ENCODE assay signal across 8 cellular contexts in genomic region chr14:93219103-93219726, GRCh38. TPM values are rescaled to one million over a fixed set of nuclear protein-coding genes. Genes with fewer than 3 reads are reported as not detected.
A peak's percentile ranks its signal among the peaks of the same experiment; 100 is the strongest.
DNase-seq lines count a peak whose midpoint lies in the region; ATAC-seq and TF ChIP-seq lines count a peak whose summit lies in the region.

No MANE protein-coding gene starts in this region.

- no TSS peak for BruUV-seq in MCF 10A (replicated peaks; lab: Mats Ljungman, UMichigan)

- no peak for TF ChIP-seq POLR2A in breast epithelium (IDR thresholded peaks at IDR 0.05)

- DNase-seq in MCF 10A (ENCODE audit: unreplicated experiment) (peak; percentile 67), breast epithelium (ENCODE audit: low spot score in 2 of 2) (no peak), NCI-H526 (lab: John Stamatoyannopoulos, UW) (peak; percentile 37 to 60), glutamatergic neuron (no peak)
- DNase-seq in activated T-cell treated with anti-CD3 and anti-CD28 coated beads, Interleukin-2, amount 50 U/mL, for 1 hour, result peak; percentile 33
- DNase-seq in stimulated activated CD4-positive, alpha-beta T cell treated with anti-CD3 and anti-CD28 coated beads, Interleukin-15, amount 100 ng/mL, for 24 hours, result peak; percentile 37
- no peak for DNase-seq in activated T-helper 2 cell treated with anti-CD3 and anti-CD28 coated beads, Interferon-gamma antibody, Interleukin-2, Interleukin-4, amounts not matched to agents 10 μg/mL and 5 μg/mL and 100 μg/mL, durations not matched to agents 14 hours and 24 hours and 36 hours (ENCODE audit: low spot score)

- intact Hi-C loops in MCF 10A (cut with micrococcal nuclease), result loop anchor here (5.0 kb wide), 1 partner anchor 337 kb away; no protein-coding TSS in a partner anchor
- intact Hi-C loops in breast epithelium (cut with DNase I; ENCODE audit: low total_unique reads), result no loop called here
- intact Hi-C loops in activated T-helper 2 cell treated with anti-CD3 and anti-CD28 coated beads, Interferon-gamma antibody, Interleukin-2, Interleukin-4, amounts not matched to agents 10 μg/mL and 5 μg/mL and 100 μg/mL, durations not matched to agents 14 hours and 24 hours and 36 hours (cut with micrococcal nuclease), result loop anchor here (1.0 to 5.0 kb wide), 2 partner anchors 42 to 106 kb away; no protein-coding TSS in a partner anchor

- no peak overlapping the region for H3K27ac ChIP-seq in breast epithelium

- H3K4me3 ChIP-seq in breast epithelium, result no peak overlapping the region

- H3K36me3 Mint-ChIP-seq in MCF 10A (ENCODE audit: insufficient read depth, unreplicated experiment), result peaks cover 86% of the 10 kb centered on the region
- peaks cover 7% of the 10 kb centered on the region for H3K36me3 Mint-ChIP-seq in glutamatergic neuron (ENCODE audit: unreplicated experiment)
- peaks cover 61% of the 10 kb centered on the region for H3K36me3 Mint-ChIP-seq in activated T-helper 2 cell treated with anti-CD3 and anti-CD28 coated beads, Interferon-gamma antibody, Interleukin-2, Interleukin-4, amounts not matched to agents 10 μg/mL and 5 μg/mL and 100 μg/mL, durations not matched to agents 14 hours and 24 hours and 36 hours (ENCODE audit: low read depth)

- H3K27ac Mint-ChIP-seq in MCF 10A (ENCODE audit: low read depth, unreplicated experiment) (no peak overlapping the region), glutamatergic neuron (ENCODE audit: unreplicated experiment) (no peak overlapping the region)
- no peak overlapping the region for H3K27ac Mint-ChIP-seq in activated T-helper 2 cell treated with anti-CD3 and anti-CD28 coated beads, Interferon-gamma antibody, Interleukin-2, Interleukin-4, amounts not matched to agents 10 μg/mL and 5 μg/mL and 100 μg/mL, durations not matched to agents 14 hours and 24 hours and 36 hours

- H3K27me3 Mint-ChIP-seq in MCF 10A (ENCODE audit: insufficient read depth, unreplicated experiment) (no peaks in the 10 kb centered on the region), glutamatergic neuron (ENCODE audit: unreplicated experiment) (peaks cover 2% of the 10 kb centered on the region)
- no peaks in the 10 kb centered on the region for H3K27me3 Mint-ChIP-seq in activated T-helper 2 cell treated with anti-CD3 and anti-CD28 coated beads, Interferon-gamma antibody, Interleukin-2, Interleukin-4, amounts not matched to agents 10 μg/mL and 5 μg/mL and 100 μg/mL, durations not matched to agents 14 hours and 24 hours and 36 hours (ENCODE audit: low read depth)

- H3K4me1 Mint-ChIP-seq in MCF 10A (ENCODE audit: insufficient read depth, unreplicated experiment) (no peaks in the 10 kb centered on the region), glutamatergic neuron (ENCODE audit: low read depth, unreplicated experiment) (no peaks in the 10 kb centered on the region)
- no peaks in the 10 kb centered on the region for H3K4me1 Mint-ChIP-seq in activated T-helper 2 cell treated with anti-CD3 and anti-CD28 coated beads, Interferon-gamma antibody, Interleukin-2, Interleukin-4, amounts not matched to agents 10 μg/mL and 5 μg/mL and 100 μg/mL, durations not matched to agents 14 hours and 24 hours and 36 hours (ENCODE audit: low read depth)

- H3K9me3 ChIP-seq in breast epithelium, result no peaks in the 10 kb centered on the region

- POLR2A ChIA-PET in MCF 10A (lab: Yijun Ruan, JAX), result interaction anchor here (0.6 to 0.8 kb wide), 3 partner anchors 12 to 305 kb away, joined by 3 to 6 read pairs (median 4); partner anchors contain the start of genes GON7 and UBR7

- H3K9me3 Mint-ChIP-seq in MCF 10A (ENCODE audit: unreplicated experiment), result no peaks in the 10 kb centered on the region
- H3K9me3 Mint-ChIP-seq in glutamatergic neuron (ENCODE audit: unreplicated experiment), result no peaks in the 10 kb centered on the region
- no peaks in the 10 kb centered on the region for H3K9me3 Mint-ChIP-seq in activated T-helper 2 cell treated with anti-CD3 and anti-CD28 coated beads, Interferon-gamma antibody, Interleukin-2, Interleukin-4, amounts not matched to agents 10 μg/mL and 5 μg/mL and 100 μg/mL, durations not matched to agents 14 hours and 24 hours and 36 hours

- H3K4me3 Mint-ChIP-seq in MCF 10A (ENCODE audit: unreplicated experiment) (no peak overlapping the region), glutamatergic neuron (ENCODE audit: unreplicated experiment) (no peak overlapping the region)
- no peak overlapping the region for H3K4me3 Mint-ChIP-seq in activated T-helper 2 cell treated with anti-CD3 and anti-CD28 coated beads, Interferon-gamma antibody, Interleukin-2, Interleukin-4, amounts not matched to agents 10 μg/mL and 5 μg/mL and 100 μg/mL, durations not matched to agents 14 hours and 24 hours and 36 hours (ENCODE audit: low read depth)

- no peaks in the 10 kb centered on the region for H3K4me1 ChIP-seq in breast epithelium

- CTCF ChIA-PET in MCF 10A (lab: Yijun Ruan, JAX), result interaction anchor here (0.6 to 2.1 kb wide), 10 partner anchors 11 to 1332 kb away, joined by 3 to 6 read pairs (median 4); no protein-coding TSS in a partner anchor

- ATAC-seq in HG03039 (IDR thresholded peaks at IDR 0.05; ENCODE audit: unreplicated experiment), result peak; percentile 68

- TF ChIP-seq CTCF in MCF 10A (IDR thresholded peaks at IDR 0.05; ENCODE audit: unreplicated experiment) (peak; percentile 78), breast epithelium (IDR thresholded peaks at IDR 0.05) (peak in 1 of 3 donors; percentile 26), glutamatergic neuron (IDR thresholded peaks at IDR 0.05; ENCODE audit: partially characterized antibody, unreplicated experiment) (peak; percentile 32)

- no peaks in the 10 kb centered on the region for H3K36me3 ChIP-seq in breast epithelium

- no peaks in the 10 kb centered on the region for H3K27me3 ChIP-seq in breast epithelium

RNA-seq across cellular contexts. Expression of gene UBR7, which starts 12.2 kb away (rescaled TPM):
- total RNA-seq in MCF 10A (2022) (12.7 and 13.0 TPM in 2 replicates), breast epithelium (10 to 100 TPM; 21.0 to 34.7 (median 31.0) TPM), glutamatergic neuron (ENCODE audit: unreplicated experiment) (17.4 TPM)
- 30.9 and 32.9 TPM in 2 replicates for total RNA-seq in activated T-helper 2 cell treated with anti-CD3 and anti-CD28 coated beads, Interferon-gamma antibody, Interleukin-2, Interleukin-4, amounts not matched to agents 10 μg/mL and 5 μg/mL and 100 μg/mL, durations not matched to agents 14 hours and 24 hours and 36 hours

RNA-seq across cellular contexts. Expression of gene GON7, which starts 12.3 kb away (rescaled TPM):
- 9.9 and 12.3 TPM in 2 replicates for total RNA-seq in MCF 10A (2022)
- 10 to 100 TPM in 2 of 3 donors, 1 to 10 TPM in 1; 8.5 to 12.1 (median 11.1) TPM for total RNA-seq in breast epithelium
- 6.5 TPM for total RNA-seq in glutamatergic neuron (ENCODE audit: unreplicated experiment)
- 13.4 and 15.2 TPM in 2 replicates for total RNA-seq in activated T-helper 2 cell treated with anti-CD3 and anti-CD28 coated beads, Interferon-gamma antibody, Interleukin-2, Interleukin-4, amounts not matched to agents 10 μg/mL and 5 μg/mL and 100 μg/mL, durations not matched to agents 14 hours and 24 hours and 36 hours

RNA-seq across cellular contexts. Expression of gene LYSET, which starts 34.1 kb away (rescaled TPM):
- total RNA-seq in MCF 10A (2022) (14.3 and 15.4 TPM in 2 replicates), breast epithelium (10 to 100 TPM; 10.8 to 14.9 (median 11.4) TPM), glutamatergic neuron (ENCODE audit: unreplicated experiment) (15.9 TPM)
- 12.2 and 13.4 TPM in 2 replicates for total RNA-seq in activated T-helper 2 cell treated with anti-CD3 and anti-CD28 coated beads, Interferon-gamma antibody, Interleukin-2, Interleukin-4, amounts not matched to agents 10 μg/mL and 5 μg/mL and 100 μg/mL, durations not matched to agents 14 hours and 24 hours and 36 hours

RNA-seq across cellular contexts. Expression of gene MOAP1, which starts 34.5 kb away (rescaled TPM):
- total RNA-seq in MCF 10A (2022), result 17.5 and 22.1 TPM in 2 replicates
- 10 to 100 TPM; 29.0 to 35.9 (median 31.1) TPM for total RNA-seq in breast epithelium
- 60.4 TPM for total RNA-seq in glutamatergic neuron (ENCODE audit: unreplicated experiment)
- total RNA-seq in activated T-helper 2 cell treated with anti-CD3 and anti-CD28 coated beads, Interferon-gamma antibody, Interleukin-2, Interleukin-4, amounts not matched to agents 10 μg/mL and 5 μg/mL and 100 μg/mL, durations not matched to agents 14 hours and 24 hours and 36 hours, result 17.8 and 18.7 TPM in 2 replicates

Comparison
In these comparisons a context has a peak if more than half of its experiments do, and no peak if none do; other contexts are left out.
1. DNase-seq: peak in MCF 10A (single experiment), NCI-H526 (2 of 2), activated T-cell treated with anti-CD3 and anti-CD28 coated beads, Interleukin-2, amount 50 U/mL, for 1 hour (single experiment) and stimulated activated CD4-positive, alpha-beta T cell treated with anti-CD3 and anti-CD28 coated beads, Interleukin-15, amount 100 ng/mL, for 24 hours (single experiment); none in breast epithelium (0 of 2), glutamatergic neuron (single experiment) and activated T-helper 2 cell treated with anti-CD3 and anti-CD28 coated beads, Interferon-gamma antibody, Interleukin-2, Interleukin-4, amounts not matched to agents 10 μg/mL and 5 μg/mL and 100 μg/mL, durations not matched to agents 14 hours and 24 hours and 36 hours (single experiment).